ENCODE assay signal across 19 cellular contexts in genomic region chr1:10171995-10172669, GRCh38. TPM values are rescaled to one million over a fixed set of nuclear protein-coding genes. Genes with fewer than 3 reads are reported as not detected.
DNase-seq lines count a peak whose midpoint lies in the region; ATAC-seq and TF ChIP-seq lines count a peak whose summit lies in the region.
"Had no signal": no experiment of that assay in that cellular context is flagged by ENCODE, and none has a peak within 500 bp of the region (broad histone marks: within the 10 kb centered on the region; RNA-seq: fewer than 3 reads in every experiment).

No MANE protein-coding gene starts in this region.

- H3K4me3 ChIP-seq in OCI-LY3 (ENCODE audit: low read length) (no peak overlapping the region), H7 (ENCODE audit: insufficient read depth, low read depth, low read length) (no peak overlapping the region)
- H3K4me3 ChIP-seq: MG63 had no signal

- no peaks in the 10 kb centered on the region for H3K27me3 Mint-ChIP-seq in activated naive CD4-positive, alpha-beta T cell treated with anti-CD3 and anti-CD28 coated beads, Interleukin-2, amount 50 U/mL, for 24 hours
- no peaks in the 10 kb centered on the region for H3K27me3 Mint-ChIP-seq in activated T-helper 2 cell treated with anti-CD3 and anti-CD28 coated beads, Interferon-gamma antibody, Interleukin-2, Interleukin-4, amounts not matched to agents 10 μg/mL and 5 μg/mL and 100 μg/mL, durations not matched to agents 14 hours and 24 hours and 36 hours (ENCODE audit: low read depth)
- H3K27me3 Mint-ChIP-seq in nephron progenitor cell (ENCODE audit: low read depth, poor library complexity) = peaks cover 6% of the 10 kb centered on the region
- no peaks in the 10 kb centered on the region for H3K27me3 Mint-ChIP-seq in T-cell

- peaks cover 38% of the 10 kb centered on the region for H3K36me3 Mint-ChIP-seq in activated naive CD4-positive, alpha-beta T cell treated with anti-CD3 and anti-CD28 coated beads, Interleukin-2, amount 50 U/mL, for 24 hours
- peaks cover 67% of the 10 kb centered on the region for H3K36me3 Mint-ChIP-seq in activated T-helper 2 cell treated with anti-CD3 and anti-CD28 coated beads, Interferon-gamma antibody, Interleukin-2, Interleukin-4, amounts not matched to agents 10 μg/mL and 5 μg/mL and 100 μg/mL, durations not matched to agents 14 hours and 24 hours and 36 hours (ENCODE audit: low read depth)
- H3K36me3 Mint-ChIP-seq in nephron progenitor cell (ENCODE audit: low read depth) (peaks cover 84% of the 10 kb centered on the region), T-cell (peaks cover 63% of the 10 kb centered on the region)

- no peaks in the 10 kb centered on the region for H4K20me1 ChIP-seq in OCI-LY3 (ENCODE audit: insufficient read depth, low read length)

- ATAC-seq in T-cell (replicated peaks in 1 of 4) = no peak
- ATAC-seq: CD8-positive, alpha-beta T cell had no signal

- H3K36me3 ChIP-seq in OCI-LY3 (replicated peaks; ENCODE audit: low read depth, low read length) (peaks cover 27% of the 10 kb centered on the region), H7 (replicated peaks; ENCODE audit: control insufficient read depth, insufficient read depth, low read length) (peaks cover 10% of the 10 kb centered on the region)
- H3K36me3 ChIP-seq: BE2C had no signal

- POLR2A ChIA-PET in T-cell (lab: Charles Lee) = no interaction called here

- no peaks in the 10 kb centered on the region for H3K9me3 ChIP-seq in OCI-LY3 (ENCODE audit: insufficient read depth, low read length)
- H3K9me3 ChIP-seq: BE2C, MG63 had no signal

- no peaks in the 10 kb centered on the region for H3K27me3 ChIP-seq in OCI-LY3 (ENCODE audit: low read depth, low read length)
- no peaks in the 10 kb centered on the region for H3K27me3 ChIP-seq in H7 (ENCODE audit: control insufficient read depth, insufficient read depth, low read length)
- H3K27me3 ChIP-seq: BE2C, MG63 had no signal

- no peak for DNase-seq in activated naive CD4-positive, alpha-beta T cell treated with Interleukin-2 at 50 U/mL for 16 hours
- no peak for DNase-seq in activated T-helper 2 cell treated with anti-CD3 and anti-CD28 coated beads, Interferon-gamma antibody, Interleukin-2, Interleukin-4, amounts not matched to agents 10 μg/mL and 5 μg/mL and 100 μg/mL, durations not matched to agents 14 hours and 24 hours and 36 hours (ENCODE audit: low spot score)
- DNase-seq in nephron progenitor cell = no peak
- no peak for DNase-seq in H7
- no peak for DNase-seq in T-cell
- no peak for DNase-seq in NCI-H1092 treated with DMSO at 0.1 percent for 48 hours (lab: John Stamatoyannopoulos, UW)
- DNase-seq: BE2C; CD8-positive, alpha-beta T cell; DMS 273 treated with DMSO at 0.1 percent for 48 hours; GOT3; HFFc6; KG1; MG63; NCI-H1105; NCI-H187; NCI-H69; NK-92 treated with Interleukin-12 subunit alpha and Interleukin-12 subunit beta, amount 100 ng/mL, for 24 hours had no signal

- H3K4me1 Mint-ChIP-seq in activated naive CD4-positive, alpha-beta T cell treated with anti-CD3 and anti-CD28 coated beads, Interleukin-2, amount 50 U/mL, for 24 hours = peaks cover 19% of the 10 kb centered on the region
- H3K4me1 Mint-ChIP-seq in activated T-helper 2 cell treated with anti-CD3 and anti-CD28 coated beads, Interferon-gamma antibody, Interleukin-2, Interleukin-4, amounts not matched to agents 10 μg/mL and 5 μg/mL and 100 μg/mL, durations not matched to agents 14 hours and 24 hours and 36 hours (ENCODE audit: low read depth) = peaks cover 51% of the 10 kb centered on the region
- H3K4me1 Mint-ChIP-seq in nephron progenitor cell (peaks cover 5% of the 10 kb centered on the region), T-cell (peaks cover 0 to 16% (median 16%) of the 10 kb centered on the region in 3 donors)

- no peak overlapping the region for H3K9ac ChIP-seq in OCI-LY3 (ENCODE audit: low read length)

- H3K27ac ChIP-seq in OCI-LY3 (ENCODE audit: low read length) = no peak overlapping the region

- H3K4me1 ChIP-seq in OCI-LY3 (ENCODE audit: low read length) = peaks cover 50% of the 10 kb centered on the region
- H3K4me1 ChIP-seq: BE2C had no signal

- peaks cover 6% of the 10 kb centered on the region for H3K9me3 Mint-ChIP-seq in activated naive CD4-positive, alpha-beta T cell treated with anti-CD3 and anti-CD28 coated beads, Interleukin-2, amount 50 U/mL, for 24 hours
- H3K9me3 Mint-ChIP-seq in activated T-helper 2 cell treated with anti-CD3 and anti-CD28 coated beads, Interferon-gamma antibody, Interleukin-2, Interleukin-4, amounts not matched to agents 10 μg/mL and 5 μg/mL and 100 μg/mL, durations not matched to agents 14 hours and 24 hours and 36 hours = peaks cover 7% of the 10 kb centered on the region
- H3K9me3 Mint-ChIP-seq in nephron progenitor cell = peaks cover 21% of the 10 kb centered on the region
- peaks cover 5 to 11% (median 6%) of the 10 kb centered on the region in 3 donors for H3K9me3 Mint-ChIP-seq in T-cell
- H3K9me3 Mint-ChIP-seq: HFFc6 had no signal

- CTCF ChIA-PET in T-cell (lab: Charles Lee) = no interaction called here

- TF ChIP-seq CTCF in OCI-LY3 (IDR thresholded peaks at IDR 0.05; ENCODE audit: low read depth, low read length) (no peak), nephron progenitor cell (IDR thresholded peaks at IDR 0.05) (no peak)

- H3K79me2 ChIP-seq in OCI-LY3 (ENCODE audit: low read length) = no peaks in the 10 kb centered on the region

- no peak overlapping the region for H2AFZ ChIP-seq in OCI-LY3 (ENCODE audit: low read depth, low read length)

- H3K4me3 Mint-ChIP-seq in activated naive CD4-positive, alpha-beta T cell treated with anti-CD3 and anti-CD28 coated beads, Interleukin-2, amount 50 U/mL, for 24 hours = peak overlapping the region; percentile 1
- H3K4me3 Mint-ChIP-seq in activated T-helper 2 cell treated with anti-CD3 and anti-CD28 coated beads, Interferon-gamma antibody, Interleukin-2, Interleukin-4, amounts not matched to agents 10 μg/mL and 5 μg/mL and 100 μg/mL, durations not matched to agents 14 hours and 24 hours and 36 hours (ENCODE audit: low read depth) = peak overlapping the region; percentile 30
- H3K4me3 Mint-ChIP-seq in nephron progenitor cell (no peak overlapping the region), T-cell (no peak overlapping the region)
- H3K4me3 Mint-ChIP-seq: CD8-positive, alpha-beta T cell; HFFc6 had no signal

- intact Hi-C loops in activated T-helper 2 cell treated with anti-CD3 and anti-CD28 coated beads, Interferon-gamma antibody, Interleukin-2, Interleukin-4, amounts not matched to agents 10 μg/mL and 5 μg/mL and 100 μg/mL, durations not matched to agents 14 hours and 24 hours and 36 hours (cut with micrococcal nuclease) = loop anchor here (2.0 kb wide), 1 partner anchor 41 kb away; no protein-coding TSS in a partner anchor

- H3K27ac Mint-ChIP-seq in activated naive CD4-positive, alpha-beta T cell treated with anti-CD3 and anti-CD28 coated beads, Interleukin-2, amount 50 U/mL, for 24 hours = peak overlapping the region; percentile 38
- H3K27ac Mint-ChIP-seq in activated T-helper 2 cell treated with anti-CD3 and anti-CD28 coated beads, Interferon-gamma antibody, Interleukin-2, Interleukin-4, amounts not matched to agents 10 μg/mL and 5 μg/mL and 100 μg/mL, durations not matched to agents 14 hours and 24 hours and 36 hours = peak overlapping the region; percentile 31
- H3K27ac Mint-ChIP-seq in nephron progenitor cell = peak overlapping the region; percentile 30
- H3K27ac Mint-ChIP-seq in T-cell = no peak overlapping the region
- H3K27ac Mint-ChIP-seq: CD8-positive, alpha-beta T cell; HFFc6 had no signal

- H3K4me2 ChIP-seq in OCI-LY3 (ENCODE audit: low read length) = peak overlapping the region; percentile 13; the same call in 1 of the 2 replicates

RNA-seq across cellular contexts. Expression of gene KIF1B, which starts 38.2 kb away (rescaled TPM):
- 21.9 and 23.8 TPM in 2 replicates for total RNA-seq in activated T-helper 2 cell treated with anti-CD3 and anti-CD28 coated beads, Interferon-gamma antibody, Interleukin-2, Interleukin-4, amounts not matched to agents 10 μg/mL and 5 μg/mL and 100 μg/mL, durations not matched to agents 14 hours and 24 hours and 36 hours
- total RNA-seq in H7 (2014; rRNA removed; shearing (Covaris generic)) = 32.1 and 44.8 TPM in 2 replicates
- 10 to 100 TPM; 10.3 to 15.3 (median 13.8) TPM for total RNA-seq in T-cell

Comparison
In these comparisons a context has a peak if more than half of its experiments do, and no peak if none do; other contexts are left out.
1. H3K27ac Mint-ChIP-seq: peak in activated naive CD4-positive, alpha-beta T cell treated with anti-CD3 and anti-CD28 coated beads, Interleukin-2, amount 50 U/mL, for 24 hours (single experiment), activated T-helper 2 cell treated with anti-CD3 and anti-CD28 coated beads, Interferon-gamma antibody, Interleukin-2, Interleukin-4, amounts not matched to agents 10 μg/mL and 5 μg/mL and 100 μg/mL, durations not matched to agents 14 hours and 24 hours and 36 hours (single experiment) and nephron progenitor cell (single experiment); none in T-cell (0 of 2).
2. H3K4me3 Mint-ChIP-seq: peak in activated naive CD4-positive, alpha-beta T cell treated with anti-CD3 and anti-CD28 coated beads, Interleukin-2, amount 50 U/mL, for 24 hours (single experiment) and activated T-helper 2 cell treated with anti-CD3 and anti-CD28 coated beads, Interferon-gamma antibody, Interleukin-2, Interleukin-4, amounts not matched to agents 10 μg/mL and 5 μg/mL and 100 μg/mL, durations not matched to agents 14 hours and 24 hours and 36 hours (single experiment); none in nephron progenitor cell (single experiment) and T-cell (0 of 3).